In genomic region chr6:42448906-42449659, GRCh38 we compare ENCODE assay signal across 11 cellular contexts. TPM values are rescaled to one million over a fixed set of nuclear protein-coding genes. Genes with fewer than 3 reads are reported as not detected.
DNase-seq lines count a peak whose midpoint lies in the region; ATAC-seq, FAIRE-seq and TF ChIP-seq lines count a peak whose summit lies in the region.
"Had no signal": no experiment of that assay in that cellular context is flagged by ENCODE, and none has a peak within 500 bp of the region (broad histone marks: within the 10 kb centered on the region; RNA-seq: fewer than 3 reads in every experiment).

No MANE protein-coding gene starts in this region.

- H3K27me3 Mint-ChIP-seq in activated T-cell treated with anti-CD3 and anti-CD28 coated beads, Interleukin-2, amount 50 U/mL, for 4 hours (ENCODE audit: low read depth): no peaks in the 10 kb centered on the region

- no peaks in the 10 kb centered on the region for H3K36me3 ChIP-seq in suprapubic skin

- DNase-seq in activated T-cell treated with anti-CD3 and anti-CD28 coated beads, Interleukin-2, amount 50 U/mL, for 4 hours: no peak
- no peak for DNase-seq in activated T-cell treated with anti-CD3 and anti-CD28 coated beads, Interleukin-2, amount 50 U/mL, for 1 hour
- DNase-seq in foreskin keratinocyte (peak in 1 of 2 donors; percentile 56), suprapubic skin (ENCODE audit: low spot score in 2 of 2) (no peak), GM19239 (ENCODE audit: insufficient read length, low spot score) (no peak), DMS53 (lab: John Stamatoyannopoulos, UW) (no peak)
- DNase-seq in effector CD4-positive, alpha-beta T cell: no peak
- DNase-seq: Caco-2, midbrain had no signal

- no peak for TF ChIP-seq CTCF in VCaP (conservative IDR thresholded peaks at IDR 0.05)
- TF ChIP-seq CTCF in foreskin keratinocyte (conservative IDR thresholded peaks at IDR 0.05): no peak
- TF ChIP-seq CTCF in suprapubic skin (IDR thresholded peaks at IDR 0.05): no peak

- H3K9me3 ChIP-seq in suprapubic skin: no peaks in the 10 kb centered on the region
- H3K9me3 ChIP-seq: Caco-2 had no signal

- no peak for ATAC-seq in activated T-cell treated with anti-CD3 and anti-CD28 coated beads, Interleukin-2, amount 50 U/mL, for 4 hours
- no peak for ATAC-seq in foreskin keratinocyte

- peaks cover 4% of the 10 kb centered on the region for H3K27me3 ChIP-seq in foreskin keratinocyte
- H3K27me3 ChIP-seq in suprapubic skin: no peaks in the 10 kb centered on the region

- peaks cover 5% of the 10 kb centered on the region for H3K36me3 Mint-ChIP-seq in activated T-cell treated with anti-CD3 and anti-CD28 coated beads, Interleukin-2, amount 50 U/mL, for 4 hours (ENCODE audit: insufficient read depth)

- no peak for TF ChIP-seq POLR2A in suprapubic skin (IDR thresholded peaks at IDR 0.05)

- no peak for TF ChIP-seq EP300 in suprapubic skin (IDR thresholded peaks at IDR 0.05)

- 20% methylated on average over 7 of the region's 7 CpGs for WGBS in suprapubic skin

- FAIRE-seq in GM19239 (lab: Jason Lieb, UNC): no peak
- FAIRE-seq: colon had no signal

- H3K4me1 ChIP-seq in foreskin keratinocyte (peaks cover 16% of the 10 kb centered on the region), suprapubic skin (peaks cover 50% of the 10 kb centered on the region)

- H3K4me3 ChIP-seq in suprapubic skin: peak overlapping the region; percentile 66

- no peaks in the 10 kb centered on the region for H3K9me3 Mint-ChIP-seq in activated T-cell treated with anti-CD3 and anti-CD28 coated beads, Interleukin-2, amount 50 U/mL, for 4 hours

- H3K4me1 Mint-ChIP-seq in activated T-cell treated with anti-CD3 and anti-CD28 coated beads, Interleukin-2, amount 50 U/mL, for 4 hours (ENCODE audit: low read depth): peaks cover 68% of the 10 kb centered on the region

- peak overlapping the region; percentile 93 for H3K27ac ChIP-seq in VCaP
- peak overlapping the region; percentile 39 for H3K27ac ChIP-seq in foreskin keratinocyte
- peak overlapping the region; percentile 25 for H3K27ac ChIP-seq in suprapubic skin

- peak overlapping the region; percentile 95 for H3K4me3 Mint-ChIP-seq in activated T-cell treated with anti-CD3 and anti-CD28 coated beads, Interleukin-2, amount 50 U/mL, for 4 hours

RNA-seq across cellular contexts. Expression of gene TRERF1, which starts 2.6 kb away (rescaled TPM):
- total RNA-seq in activated T-cell treated with anti-CD3 and anti-CD28 coated beads, Interleukin-2, amount 50 U/mL, for 4 hours: 1 to 10 TPM; 8.9 to 9.4 (median 9.0) TPM
- total RNA-seq in foreskin keratinocyte (10.4 and 10.9 TPM in 2 replicates), suprapubic skin (10 to 100 TPM; 14.7 to 22.0 (median 19.0) TPM)
- 2.8 and 3.5 TPM in 2 replicates for polyA plus RNA-seq in foreskin keratinocyte

Comparison
In these comparisons a context has a peak if more than half of its experiments do, and no peak if none do; other contexts are left out.
1. H3K27ac ChIP-seq: peak in every context shown above with its lines; median percentile 93 in VCaP; 39 in foreskin keratinocyte; 25 in suprapubic skin.